Comparison of ENCODE assay signal across 22 cellular contexts in genomic region chr14:39734306-39734705, GRCh38.
"Had no signal": no experiment of that assay in that cellular context is flagged by ENCODE, and none has a peak within 500 bp of the region (broad histone marks: within the 10 kb centered on the region; RNA-seq: fewer than 3 reads in every experiment).

No MANE protein-coding gene starts in this region.

- FAIRE-seq: RCC 7860 had no signal

- DNase-seq: activated CD4-positive, alpha-beta memory T cell treated with anti-CD3 and anti-CD28 coated beads, Interleukin-2, amount 10 ng/mL, durations not matched to agents 7 days and 5 days; activated CD4-positive, alpha-beta T cell treated with anti-CD3 and anti-CD28 coated beads for 36 hours; activated CD4-positive, alpha-beta T cell treated with anti-CD3 and anti-CD28 coated beads, Interleukin-2, amount 50 U/mL, for 1 hour; activated gamma-delta T cell; activated naive CD4-positive, alpha-beta T cell treated with anti-CD3 and anti-CD28 coated beads for 36 hours; activated T-cell treated with anti-CD3 and anti-CD28 coated beads for 4 hours; activated T-cell treated with anti-CD3 and anti-CD28 coated beads, Interleukin-2, amount 50 U/mL, for 48 hours; brain microvascular endothelial cell; NCI-H1092; NCI-H1436; NCI-H187; NCI-H526; NCI-H82; PC-3; SHP77 treated with DMSO at 0.1 percent for 48 hours; T-helper 17 cell; T-helper 9 cell had no signal

- H3K4me2 ChIP-seq: KMS-11 had no signal

- H3K27me3 ChIP-seq: brain microvascular endothelial cell, cardiac muscle cell had no signal

- H3K9me3 Mint-ChIP-seq: activated CD4-positive, alpha-beta memory T cell treated with anti-CD3 and anti-CD28 coated beads, Interleukin-2, amount 10 ng/mL, durations not matched to agents 7 days and 5 days; activated T-helper 17 cell treated with anti-CD3 and anti-CD28 coated beads, Interleukin-2, amount 50 U/mL, for 72 hours had no signal

- H3K4me3 Mint-ChIP-seq: activated CD4-positive, alpha-beta memory T cell treated with anti-CD3 and anti-CD28 coated beads, Interleukin-2, amount 10 ng/mL, durations not matched to agents 7 days and 5 days; activated CD4-positive, alpha-beta T cell treated with anti-CD3 and anti-CD28 coated beads for 36 hours; activated naive CD4-positive, alpha-beta T cell treated with anti-CD3 and anti-CD28 coated beads for 36 hours; activated naive CD8-positive, alpha-beta T cell; activated T-helper 17 cell treated with anti-CD3 and anti-CD28 coated beads, Interleukin-2, amount 50 U/mL, for 72 hours; T-helper 17 cell had no signal

- H3K27me3 Mint-ChIP-seq: activated CD4-positive, alpha-beta memory T cell treated with anti-CD3 and anti-CD28 coated beads, Interleukin-2, amount 10 ng/mL, durations not matched to agents 7 days and 5 days; activated CD4-positive, alpha-beta T cell treated with anti-CD3 and anti-CD28 coated beads for 36 hours; activated naive CD8-positive, alpha-beta T cell; activated T-helper 17 cell treated with anti-CD3 and anti-CD28 coated beads, Interleukin-2, amount 50 U/mL, for 72 hours; T-helper 17 cell had no signal

- H3K36me3 ChIP-seq: brain microvascular endothelial cell, cardiac muscle cell had no signal

- ATAC-seq: activated CD4-positive, alpha-beta T cell treated with anti-CD3 and anti-CD28 coated beads for 36 hours; activated T-helper 17 cell treated with anti-CD3 and anti-CD28 coated beads, Interleukin-2, amount 50 U/mL, for 72 hours; PC-3; T-helper 17 cell had no signal

- H3K4me3 ChIP-seq: cardiac muscle cell had no signal

- H3K27ac Mint-ChIP-seq: activated CD4-positive, alpha-beta memory T cell treated with anti-CD3 and anti-CD28 coated beads, Interleukin-2, amount 10 ng/mL, durations not matched to agents 7 days and 5 days; activated CD4-positive, alpha-beta T cell treated with anti-CD3 and anti-CD28 coated beads for 36 hours; activated naive CD4-positive, alpha-beta T cell treated with anti-CD3 and anti-CD28 coated beads for 36 hours; activated naive CD8-positive, alpha-beta T cell; activated T-helper 17 cell treated with anti-CD3 and anti-CD28 coated beads, Interleukin-2, amount 50 U/mL, for 72 hours; T-helper 17 cell had no signal

- H3K9ac ChIP-seq: KMS-11 had no signal

- H3K4me1 Mint-ChIP-seq: activated CD4-positive, alpha-beta memory T cell treated with anti-CD3 and anti-CD28 coated beads, Interleukin-2, amount 10 ng/mL, durations not matched to agents 7 days and 5 days; activated CD4-positive, alpha-beta T cell treated with anti-CD3 and anti-CD28 coated beads for 36 hours; activated T-helper 17 cell treated with anti-CD3 and anti-CD28 coated beads, Interleukin-2, amount 50 U/mL, for 72 hours; T-helper 17 cell had no signal

- H3K27ac ChIP-seq: brain microvascular endothelial cell, cardiac muscle cell, KMS-11 had no signal
